In the genomic region with DNA sequence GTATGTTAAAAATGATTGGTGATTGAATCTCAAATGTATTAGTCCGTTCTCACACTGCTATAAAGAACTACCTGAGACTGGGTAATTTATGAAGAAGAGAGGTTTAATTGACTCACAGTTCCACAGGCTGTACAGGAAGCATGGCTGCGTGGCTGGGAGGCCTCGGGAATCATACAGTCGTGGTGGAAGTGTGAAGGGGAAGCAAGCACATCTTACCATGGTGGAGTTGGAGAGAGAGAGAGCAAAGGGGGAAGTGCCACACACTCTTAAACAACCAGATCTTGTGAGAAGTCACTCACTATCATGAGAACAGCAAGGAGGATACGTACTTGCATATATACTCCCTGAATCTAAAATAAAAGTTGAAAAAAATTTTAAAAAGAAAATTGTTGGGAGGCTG, we compare ENCODE assay signal across 7 cellular contexts.
A peak's percentile ranks its signal among the peaks of the same experiment; 100 is the strongest.
DNase-seq lines count a peak whose midpoint lies in the region; ATAC-seq and TF ChIP-seq lines count a peak whose summit lies in the region.
"Not testable (repeated sequence)": the region's sequence is repeated elsewhere in the genome, so short reads cannot be mapped to it uniquely, and the experiment has no call there.

No MANE protein-coding gene starts in this region.

- in situ Hi-C loops in KBM-7 (cut with MboI; ENCODE audit: low pct_unique_long_range_greater_than_20kb, low sequenced_read_pairs): not testable (repeated sequence)

- CTCF ChIA-PET in RWPE1 (lab: Yijun Ruan, JAX): not testable (repeated sequence)
- CTCF ChIA-PET in MCF 10A (lab: Yijun Ruan, JAX): interaction anchor here (0.7 to 1.4 kb wide), 5 partner anchors 14 to 92 kb away, joined by 3 to 5 read pairs (median 4); no protein-coding TSS in a partner anchor

- peak overlapping the region; percentile 42 for H3K9ac ChIP-seq in skeletal muscle satellite cell (ENCODE audit: low read depth, low read length)

- intact Hi-C loops in MCF 10A (cut with micrococcal nuclease); Right ventricle myocardium inferior (cut with DNase I); left lung (cut with DNase I): not testable (repeated sequence)

- H3K36me3 ChIP-seq in left lung; skeletal muscle satellite cell (ENCODE audit: insufficient read depth, low read length): not testable (repeated sequence)

- H3K9me3 ChIP-seq in left lung; skeletal muscle satellite cell (replicated peaks; ENCODE audit: low read length): not testable (repeated sequence)

- H3K4me1 ChIP-seq in left lung: not testable (repeated sequence)
- peaks cover 18% of the 10 kb centered on the region for H3K4me1 ChIP-seq in skeletal muscle satellite cell (ENCODE audit: control insufficient read depth, insufficient read depth, low read length)

- not testable (repeated sequence) for H3K4me2 ChIP-seq in skeletal muscle satellite cell (ENCODE audit: low read length)

- TF ChIP-seq CTCF in RWPE1 (conservative IDR thresholded peaks at IDR 0.05; ENCODE audit: low read depth); MCF 10A (IDR thresholded peaks at IDR 0.05; ENCODE audit: unreplicated experiment); left lung (IDR thresholded peaks at IDR 0.05); nephron progenitor cell (IDR thresholded peaks at IDR 0.05): not testable (repeated sequence)

- peak; percentile 16 for DNase-seq in KBM-7
- not testable (repeated sequence) for DNase-seq in RWPE1 (ENCODE audit: low spot score); MCF 10A (ENCODE audit: unreplicated experiment); Right ventricle myocardium inferior (ENCODE audit: missing footprints); left lung; nephron progenitor cell

- H3K27ac Mint-ChIP-seq in MCF 10A (ENCODE audit: low read depth, unreplicated experiment) (peak overlapping the region; percentile 63), nephron progenitor cell (peak overlapping the region; percentile 78)

- ATAC-seq in Right ventricle myocardium inferior (peak; percentile 47), left lung (peak; percentile 62)

- not testable (repeated sequence) for H3K27me3 ChIP-seq in left lung; skeletal muscle satellite cell (ENCODE audit: control insufficient read depth, insufficient read depth, low read length)

- not testable (repeated sequence) for H3K4me3 Mint-ChIP-seq in MCF 10A (ENCODE audit: unreplicated experiment); nephron progenitor cell

- not testable (repeated sequence) for H3K36me3 Mint-ChIP-seq in MCF 10A (ENCODE audit: insufficient read depth, unreplicated experiment)
- H3K36me3 Mint-ChIP-seq in nephron progenitor cell (ENCODE audit: low read depth): peaks cover 19% of the 10 kb centered on the region

- not testable (repeated sequence) for BruUV-seq in MCF 10A (replicated peaks; lab: Mats Ljungman, UMichigan)

- H3K4me1 Mint-ChIP-seq in MCF 10A (ENCODE audit: insufficient read depth, unreplicated experiment): peaks cover 16% of the 10 kb centered on the region
- peaks cover 24% of the 10 kb centered on the region for H3K4me1 Mint-ChIP-seq in nephron progenitor cell

- H3K27ac ChIP-seq in RWPE1: peak overlapping the region; percentile 78
- not testable (repeated sequence) for H3K27ac ChIP-seq in left lung

- H3K4me3 ChIP-seq in left lung; skeletal muscle satellite cell (ENCODE audit: low read length): not testable (repeated sequence)

- not testable (repeated sequence) for H3K9me3 Mint-ChIP-seq in MCF 10A (ENCODE audit: unreplicated experiment); nephron progenitor cell

- H3K27me3 Mint-ChIP-seq in MCF 10A (ENCODE audit: insufficient read depth, unreplicated experiment); nephron progenitor cell (ENCODE audit: low read depth, poor library complexity): not testable (repeated sequence)

- POLR2A ChIA-PET in RWPE1 (lab: Yijun Ruan, JAX; ENCODE audit: low non-redundant PET): not testable (repeated sequence)
- POLR2A ChIA-PET in MCF 10A (lab: Yijun Ruan, JAX): interaction anchor here (1.0 to 2.2 kb wide), 13 partner anchors 9 to 147 kb away, joined by 3 to 22 read pairs (median 5); no protein-coding TSS in a partner anchor
